8 cellular contexts compared by ENCODE assay signal in the genomic region with DNA sequence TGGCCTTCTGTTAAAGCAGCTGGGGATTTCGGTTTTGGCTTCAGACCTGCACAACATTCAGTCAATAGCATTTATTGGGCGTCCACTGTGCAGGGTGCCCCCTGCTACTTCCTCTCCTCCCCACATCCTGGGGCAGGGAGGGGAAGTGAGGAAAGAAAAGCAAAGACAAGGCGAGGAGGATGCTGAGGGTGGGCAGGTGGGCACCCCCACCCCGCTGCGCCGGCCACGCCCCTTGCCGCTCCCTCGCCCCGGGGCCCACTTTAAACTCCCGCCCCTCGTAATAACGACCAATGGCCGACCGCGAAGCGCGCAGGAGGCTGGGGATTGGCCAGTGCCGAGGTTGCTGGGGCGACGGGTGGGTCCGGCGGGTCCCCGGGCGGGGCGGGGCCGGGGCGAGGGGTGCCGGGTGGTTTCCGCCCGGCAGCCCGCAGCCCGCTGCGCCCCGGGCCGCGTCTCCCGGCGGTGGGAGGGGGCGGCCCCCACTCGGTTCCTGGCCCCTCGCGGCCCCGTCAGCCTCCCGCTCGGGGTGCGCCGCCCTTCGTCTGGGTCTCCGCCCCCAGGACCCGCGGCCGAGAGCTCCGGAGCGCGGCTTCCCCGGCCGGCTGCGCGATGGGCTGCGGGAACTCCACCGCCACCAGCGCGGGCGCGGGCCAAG. TPM values are rescaled to one million over a fixed set of nuclear protein-coding genes. Genes with fewer than 3 reads are reported as not detected.
DNase-seq lines count a peak whose midpoint lies in the region; ATAC-seq and TF ChIP-seq lines count a peak whose summit lies in the region.

A gene (plus strand): TSS at position 409 of the 655 bp plus-strand sequence. CDS start 201 bp downstream, at position 610.

- H3K4me3 ChIP-seq in RWPE2 (ENCODE audit: severe bottlenecking) (peak within 1 kb of the TSS; percentile 75), stomach (peak within 1 kb of the TSS; percentile 82 to 88 (median 84))

- H3K4me1 Mint-ChIP-seq in neural crest cell, result peaks cover 37% of the 10 kb centered on the region

- H3K4me1 ChIP-seq in RWPE2 (ENCODE audit: insufficient read depth, poor library complexity, severe bottlenecking), result peaks cover 22% of the 10 kb centered on the region
- peaks cover 0 to 35% (median 21%) of the 10 kb centered on the region in 4 donors for H3K4me1 ChIP-seq in stomach

- peak within 1 kb of the TSS; percentile 83 for H3K4me3 Mint-ChIP-seq in neural crest cell

- no peak for TF ChIP-seq CTCF in RWPE2 (IDR thresholded peaks at IDR 0.05; ENCODE audit: poor library complexity, severe bottlenecking)
- TF ChIP-seq CTCF in neural crest cell (conservative IDR thresholded peaks at IDR 0.05), result no peak
- TF ChIP-seq CTCF in stomach (IDR thresholded peaks at IDR 0.05), result no peak

- ATAC-seq in RWPE2 (ENCODE audit: low read depth), result peak; percentile 84

- peak; percentile 67 for DNase-seq in ELF-1 (ENCODE audit: low read depth, low spot score)
- peak; percentile 62 for DNase-seq in H4 (ENCODE audit: low spot score)
- DNase-seq in LHCN-M2 (ENCODE audit: low read depth), result peak; percentile 76
- DNase-seq in RWPE2 (ENCODE audit: low spot score), result peak; percentile 83
- peak; percentile 79 for DNase-seq in activated T-helper 9 cell treated with anti-CD3 and anti-CD28 coated beads, Interleukin-2, amount 50 U/mL, for 16 hours (ENCODE audit: low read depth)
- DNase-seq in fibroblast of the conjunctiva (ENCODE audit: low read depth), result peak; percentile 55
- peak; percentile 78 for DNase-seq in neural crest cell (ENCODE audit: low read depth, low spot score)
- peak; percentile 83 for DNase-seq in stomach

- H3K36me3 Mint-ChIP-seq in neural crest cell (ENCODE audit: low read depth), result no peaks in the 10 kb centered on the region

- WGBS in stomach, 5 donors, result 0 to 1% (median 0%) methylated on average over 20 to 66 of the region's 66 CpGs

- no peak for TF ChIP-seq POLR2A in stomach (IDR thresholded peaks at IDR 0.05)

- intact Hi-C loops in stomach (cut with DNase I; ENCODE audit: low total_unique reads), result no loop called here

- H3K27me3 ChIP-seq in RWPE2 (ENCODE audit: insufficient read depth, poor library complexity, severe bottlenecking), result no peaks in the 10 kb centered on the region
- no peaks in the 10 kb centered on the region for H3K27me3 ChIP-seq in stomach

- peak within 1 kb of the TSS; percentile 70 for H3K27ac ChIP-seq in RWPE2 (ENCODE audit: poor library complexity, severe bottlenecking)
- H3K27ac ChIP-seq in stomach, result peak within 1 kb of the TSS; percentile 72 to 86 (median 82)

- H3K27ac Mint-ChIP-seq in neural crest cell (ENCODE audit: unreplicated experiment), result no peak within 1 kb of the TSS

- TF ChIP-seq EP300 in stomach (IDR thresholded peaks at IDR 0.05), result no peak

- H3K9me3 Mint-ChIP-seq in neural crest cell, result no peaks in the 10 kb centered on the region

- H3K9me3 ChIP-seq in RWPE2 (ENCODE audit: severe bottlenecking) (no peaks in the 10 kb centered on the region), stomach (no peaks in the 10 kb centered on the region)

- H3K36me3 ChIP-seq in RWPE2 (ENCODE audit: low read depth) (no peaks in the 10 kb centered on the region), stomach (no peaks in the 10 kb centered on the region)

- no peaks in the 10 kb centered on the region for H3K27me3 Mint-ChIP-seq in neural crest cell (ENCODE audit: low read depth)

RNA-seq across cellular contexts. Expression of the gene that starts here (rescaled TPM):
- total RNA-seq in H4 (2014; rRNA removed; shearing (Covaris generic)), result 49.7 and 53.1 TPM in 2 replicates
- total RNA-seq in LHCN-M2 (2014; rRNA removed) (238 and 300 TPM in 2 replicates), neural crest cell (34.6 and 40.4 TPM in 2 replicates), stomach (10 to 100 TPM in 3 of 5 donors, 1 to 10 TPM in 1, not detected in 1; 4.9 to 43.7 (median 35.3) TPM)
- polyA plus RNA-seq in LHCN-M2 (2012), result 174 TPM
- 100 to 1,000 TPM in 2 of 3 donors, 10 to 100 TPM in 1; 43.4 to 145 (median 143) TPM for polyA plus RNA-seq in stomach

Comparison
In these comparisons a context has a peak if more than half of its experiments do, and no peak if none do; other contexts are left out.
1. Peak in every context shown above with its lines: DNase-seq, ATAC-seq, H3K4me3 ChIP-seq and H3K27ac ChIP-seq.